ENCODE assay signal across 1 cellular context in genomic region chr6:27495386-27496135, GRCh38.
TF ChIP-seq lines count a peak whose summit lies in the region.

No MANE protein-coding gene starts in this region.

TF ChIP-seq in GM23338, 12 proteins besides CTCF, POLR2A, EP300 and RAD21 (continued from another document):
- TF ChIP-seq, protein P1, sequence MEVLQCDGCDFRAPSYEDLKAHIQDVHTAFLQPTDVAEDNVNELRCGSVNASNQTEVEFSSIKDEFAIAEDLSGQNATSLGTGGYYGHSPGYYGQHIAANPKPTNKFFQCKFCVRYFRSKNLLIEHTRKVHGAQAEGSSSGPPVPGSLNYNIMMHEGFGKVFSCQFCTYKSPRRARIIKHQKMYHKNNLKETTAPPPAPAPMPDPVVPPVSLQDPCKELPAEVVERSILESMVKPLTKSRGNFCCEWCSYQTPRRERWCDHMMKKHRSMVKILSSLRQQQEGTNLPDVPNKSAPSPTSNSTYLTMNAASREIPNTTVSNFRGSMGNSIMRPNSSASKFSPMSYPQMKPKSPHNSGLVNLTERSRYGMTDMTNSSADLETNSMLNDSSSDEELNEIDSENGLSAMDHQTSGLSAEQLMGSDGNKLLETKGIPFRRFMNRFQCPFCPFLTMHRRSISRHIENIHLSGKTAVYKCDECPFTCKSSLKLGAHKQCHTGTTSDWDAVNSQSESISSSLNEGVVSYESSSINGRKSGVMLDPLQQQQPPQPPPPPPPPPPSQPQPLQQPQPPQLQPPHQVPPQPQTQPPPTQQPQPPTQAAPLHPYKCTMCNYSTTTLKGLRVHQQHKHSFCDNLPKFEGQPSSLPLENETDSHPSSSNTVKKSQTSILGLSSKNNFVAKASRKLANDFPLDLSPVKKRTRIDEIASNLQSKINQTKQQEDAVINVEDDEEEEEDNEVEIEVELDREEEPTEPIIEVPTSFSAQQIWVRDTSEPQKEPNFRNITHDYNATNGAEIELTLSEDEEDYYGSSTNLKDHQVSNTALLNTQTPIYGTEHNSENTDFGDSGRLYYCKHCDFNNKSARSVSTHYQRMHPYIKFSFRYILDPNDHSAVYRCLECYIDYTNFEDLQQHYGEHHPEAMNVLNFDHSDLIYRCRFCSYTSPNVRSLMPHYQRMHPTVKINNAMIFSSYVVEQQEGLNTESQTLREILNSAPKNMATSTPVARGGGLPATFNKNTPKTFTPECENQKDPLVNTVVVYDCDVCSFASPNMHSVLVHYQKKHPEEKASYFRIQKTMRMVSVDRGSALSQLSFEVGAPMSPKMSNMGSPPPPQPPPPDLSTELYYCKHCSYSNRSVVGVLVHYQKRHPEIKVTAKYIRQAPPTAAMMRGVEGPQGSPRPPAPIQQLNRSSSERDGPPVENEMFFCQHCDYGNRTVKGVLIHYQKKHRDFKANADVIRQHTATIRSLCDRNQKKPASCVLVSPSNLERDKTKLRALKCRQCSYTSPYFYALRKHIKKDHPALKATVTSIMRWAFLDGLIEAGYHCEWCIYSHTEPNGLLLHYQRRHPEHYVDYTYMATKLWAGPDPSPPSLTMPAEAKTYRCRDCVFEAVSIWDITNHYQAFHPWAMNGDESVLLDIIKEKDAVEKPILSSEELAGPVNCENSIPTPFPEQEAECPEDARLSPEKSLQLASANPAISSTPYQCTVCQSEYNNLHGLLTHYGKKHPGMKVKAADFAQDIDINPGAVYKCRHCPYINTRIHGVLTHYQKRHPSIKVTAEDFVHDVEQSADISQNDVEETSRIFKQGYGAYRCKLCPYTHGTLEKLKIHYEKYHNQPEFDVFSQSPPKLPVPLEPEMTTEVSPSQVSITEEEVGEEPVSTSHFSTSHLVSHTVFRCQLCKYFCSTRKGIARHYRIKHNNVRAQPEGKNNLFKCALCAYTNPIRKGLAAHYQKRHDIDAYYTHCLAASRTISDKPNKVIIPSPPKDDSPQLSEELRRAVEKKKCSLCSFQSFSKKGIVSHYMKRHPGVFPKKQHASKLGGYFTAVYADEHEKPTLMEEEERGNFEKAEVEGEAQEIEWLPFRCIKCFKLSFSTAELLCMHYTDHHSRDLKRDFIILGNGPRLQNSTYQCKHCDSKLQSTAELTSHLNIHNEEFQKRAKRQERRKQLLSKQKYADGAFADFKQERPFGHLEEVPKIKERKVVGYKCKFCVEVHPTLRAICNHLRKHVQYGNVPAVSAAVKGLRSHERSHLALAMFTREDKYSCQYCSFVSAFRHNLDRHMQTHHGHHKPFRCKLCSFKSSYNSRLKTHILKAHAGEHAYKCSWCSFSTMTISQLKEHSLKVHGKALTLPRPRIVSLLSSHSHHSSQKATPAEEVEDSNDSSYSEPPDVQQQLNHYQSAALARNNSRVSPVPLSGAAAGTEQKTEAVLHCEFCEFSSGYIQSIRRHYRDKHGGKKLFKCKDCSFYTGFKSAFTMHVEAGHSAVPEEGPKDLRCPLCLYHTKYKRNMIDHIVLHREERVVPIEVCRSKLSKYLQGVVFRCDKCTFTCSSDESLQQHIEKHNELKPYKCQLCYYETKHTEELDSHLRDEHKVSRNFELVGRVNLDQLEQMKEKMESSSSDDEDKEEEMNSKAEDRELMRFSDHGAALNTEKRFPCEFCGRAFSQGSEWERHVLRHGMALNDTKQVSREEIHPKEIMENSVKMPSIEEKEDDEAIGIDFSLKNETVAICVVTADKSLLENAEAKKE (CRISPR knock-in tag; IDR thresholded peaks at IDR 0.05): peak; percentile 55; the same call in 1 of the 2 replicates
- no peak for TF ChIP-seq JUNB (IDR thresholded peaks at IDR 0.05; ENCODE audit: unreplicated experiment)
- TF ChIP-seq STAT1 (IDR thresholded peaks at IDR 0.05; ENCODE audit: unreplicated experiment): no peak
- no peak for TF ChIP-seq POLR2AphosphoS5 (IDR thresholded peaks at IDR 0.05; ENCODE audit: low read depth)
- TF ChIP-seq REST (IDR thresholded peaks at IDR 0.05; ENCODE audit: unreplicated experiment): no peak
- TF ChIP-seq NANOG (IDR thresholded peaks at IDR 0.05; ENCODE audit: borderline replicate concordance): peak; percentile 27; the same call in 1 of the 2 replicates
